Comparison of ENCODE assay signal across 1 cellular context in the genomic region with DNA sequence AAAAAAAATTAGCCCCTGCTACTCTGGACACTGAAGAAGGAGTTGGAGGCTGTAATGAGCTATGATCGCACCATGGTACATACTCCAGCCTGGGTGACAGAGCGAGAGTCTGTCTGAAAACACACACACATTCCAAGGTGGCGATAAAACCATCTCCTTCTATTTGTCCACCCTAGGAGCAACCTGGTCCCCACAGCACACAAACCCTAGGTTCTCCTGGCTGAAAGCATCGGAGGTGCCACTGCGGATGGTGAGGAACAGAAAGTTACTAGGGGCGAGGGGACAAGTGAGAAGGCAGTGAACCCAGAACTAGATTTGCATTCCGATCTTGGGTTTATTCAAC.
TF ChIP-seq lines count a peak whose summit lies in the region.

No MANE protein-coding gene starts in this region.

TF ChIP-seq in WTC11, 78 proteins besides CTCF, POLR2A, EP300 and RAD21:
- TF ChIP-seq, protein P1, sequence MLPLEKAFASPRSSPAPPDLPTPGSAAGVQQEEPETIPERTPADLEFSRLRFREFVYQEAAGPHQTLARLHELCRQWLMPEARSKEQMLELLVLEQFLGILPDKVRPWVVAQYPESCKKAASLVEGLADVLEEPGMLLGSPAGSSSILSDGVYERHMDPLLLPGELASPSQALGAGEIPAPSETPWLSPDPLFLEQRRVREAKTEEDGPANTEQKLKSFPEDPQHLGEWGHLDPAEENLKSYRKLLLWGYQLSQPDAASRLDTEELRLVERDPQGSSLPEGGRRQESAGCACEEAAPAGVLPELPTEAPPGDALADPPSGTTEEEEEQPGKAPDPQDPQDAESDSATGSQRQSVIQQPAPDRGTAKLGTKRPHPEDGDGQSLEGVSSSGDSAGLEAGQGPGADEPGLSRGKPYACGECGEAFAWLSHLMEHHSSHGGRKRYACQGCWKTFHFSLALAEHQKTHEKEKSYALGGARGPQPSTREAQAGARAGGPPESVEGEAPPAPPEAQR (CRISPR knock-in tag; IDR thresholded peaks at IDR 0.05): no peak
- TF ChIP-seq ZNF263 (CRISPR knock-in tag; IDR thresholded peaks at IDR 0.05; ENCODE audit: low read depth) (no peak), OVOL2 (CRISPR knock-in tag; IDR thresholded peaks at IDR 0.05; ENCODE audit: borderline replicate concordance) (no peak), ZNF396 (CRISPR knock-in tag; IDR thresholded peaks at IDR 0.05; ENCODE audit: borderline replicate concordance) (no peak)
- TF ChIP-seq, protein P2, sequence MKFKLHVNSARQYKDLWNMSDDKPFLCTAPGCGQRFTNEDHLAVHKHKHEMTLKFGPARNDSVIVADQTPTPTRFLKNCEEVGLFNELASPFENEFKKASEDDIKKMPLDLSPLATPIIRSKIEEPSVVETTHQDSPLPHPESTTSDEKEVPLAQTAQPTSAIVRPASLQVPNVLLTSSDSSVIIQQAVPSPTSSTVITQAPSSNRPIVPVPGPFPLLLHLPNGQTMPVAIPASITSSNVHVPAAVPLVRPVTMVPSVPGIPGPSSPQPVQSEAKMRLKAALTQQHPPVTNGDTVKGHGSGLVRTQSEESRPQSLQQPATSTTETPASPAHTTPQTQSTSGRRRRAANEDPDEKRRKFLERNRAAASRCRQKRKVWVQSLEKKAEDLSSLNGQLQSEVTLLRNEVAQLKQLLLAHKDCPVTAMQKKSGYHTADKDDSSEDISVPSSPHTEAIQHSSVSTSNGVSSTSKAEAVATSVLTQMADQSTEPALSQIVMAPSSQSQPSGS (CRISPR knock-in tag; IDR thresholded peaks at IDR 0.05; ENCODE audit: borderline replicate concordance, low read depth): no peak
- TF ChIP-seq, protein P3, sequence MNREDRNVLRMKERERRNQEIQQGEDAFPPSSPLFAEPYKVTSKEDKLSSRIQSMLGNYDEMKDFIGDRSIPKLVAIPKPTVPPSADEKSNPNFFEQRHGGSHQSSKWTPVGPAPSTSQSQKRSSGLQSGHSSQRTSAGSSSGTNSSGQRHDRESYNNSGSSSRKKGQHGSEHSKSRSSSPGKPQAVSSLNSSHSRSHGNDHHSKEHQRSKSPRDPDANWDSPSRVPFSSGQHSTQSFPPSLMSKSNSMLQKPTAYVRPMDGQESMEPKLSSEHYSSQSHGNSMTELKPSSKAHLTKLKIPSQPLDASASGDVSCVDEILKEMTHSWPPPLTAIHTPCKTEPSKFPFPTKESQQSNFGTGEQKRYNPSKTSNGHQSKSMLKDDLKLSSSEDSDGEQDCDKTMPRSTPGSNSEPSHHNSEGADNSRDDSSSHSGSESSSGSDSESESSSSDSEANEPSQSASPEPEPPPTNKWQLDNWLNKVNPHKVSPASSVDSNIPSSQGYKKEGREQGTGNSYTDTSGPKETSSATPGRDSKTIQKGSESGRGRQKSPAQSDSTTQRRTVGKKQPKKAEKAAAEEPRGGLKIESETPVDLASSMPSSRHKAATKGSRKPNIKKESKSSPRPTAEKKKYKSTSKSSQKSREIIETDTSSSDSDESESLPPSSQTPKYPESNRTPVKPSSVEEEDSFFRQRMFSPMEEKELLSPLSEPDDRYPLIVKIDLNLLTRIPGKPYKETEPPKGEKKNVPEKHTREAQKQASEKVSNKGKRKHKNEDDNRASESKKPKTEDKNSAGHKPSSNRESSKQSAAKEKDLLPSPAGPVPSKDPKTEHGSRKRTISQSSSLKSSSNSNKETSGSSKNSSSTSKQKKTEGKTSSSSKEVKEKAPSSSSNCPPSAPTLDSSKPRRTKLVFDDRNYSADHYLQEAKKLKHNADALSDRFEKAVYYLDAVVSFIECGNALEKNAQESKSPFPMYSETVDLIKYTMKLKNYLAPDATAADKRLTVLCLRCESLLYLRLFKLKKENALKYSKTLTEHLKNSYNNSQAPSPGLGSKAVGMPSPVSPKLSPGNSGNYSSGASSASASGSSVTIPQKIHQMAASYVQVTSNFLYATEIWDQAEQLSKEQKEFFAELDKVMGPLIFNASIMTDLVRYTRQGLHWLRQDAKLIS (CRISPR knock-in tag; IDR thresholded peaks at IDR 0.05; ENCODE audit: borderline replicate concordance): no peak
- TF ChIP-seq, protein P4, sequence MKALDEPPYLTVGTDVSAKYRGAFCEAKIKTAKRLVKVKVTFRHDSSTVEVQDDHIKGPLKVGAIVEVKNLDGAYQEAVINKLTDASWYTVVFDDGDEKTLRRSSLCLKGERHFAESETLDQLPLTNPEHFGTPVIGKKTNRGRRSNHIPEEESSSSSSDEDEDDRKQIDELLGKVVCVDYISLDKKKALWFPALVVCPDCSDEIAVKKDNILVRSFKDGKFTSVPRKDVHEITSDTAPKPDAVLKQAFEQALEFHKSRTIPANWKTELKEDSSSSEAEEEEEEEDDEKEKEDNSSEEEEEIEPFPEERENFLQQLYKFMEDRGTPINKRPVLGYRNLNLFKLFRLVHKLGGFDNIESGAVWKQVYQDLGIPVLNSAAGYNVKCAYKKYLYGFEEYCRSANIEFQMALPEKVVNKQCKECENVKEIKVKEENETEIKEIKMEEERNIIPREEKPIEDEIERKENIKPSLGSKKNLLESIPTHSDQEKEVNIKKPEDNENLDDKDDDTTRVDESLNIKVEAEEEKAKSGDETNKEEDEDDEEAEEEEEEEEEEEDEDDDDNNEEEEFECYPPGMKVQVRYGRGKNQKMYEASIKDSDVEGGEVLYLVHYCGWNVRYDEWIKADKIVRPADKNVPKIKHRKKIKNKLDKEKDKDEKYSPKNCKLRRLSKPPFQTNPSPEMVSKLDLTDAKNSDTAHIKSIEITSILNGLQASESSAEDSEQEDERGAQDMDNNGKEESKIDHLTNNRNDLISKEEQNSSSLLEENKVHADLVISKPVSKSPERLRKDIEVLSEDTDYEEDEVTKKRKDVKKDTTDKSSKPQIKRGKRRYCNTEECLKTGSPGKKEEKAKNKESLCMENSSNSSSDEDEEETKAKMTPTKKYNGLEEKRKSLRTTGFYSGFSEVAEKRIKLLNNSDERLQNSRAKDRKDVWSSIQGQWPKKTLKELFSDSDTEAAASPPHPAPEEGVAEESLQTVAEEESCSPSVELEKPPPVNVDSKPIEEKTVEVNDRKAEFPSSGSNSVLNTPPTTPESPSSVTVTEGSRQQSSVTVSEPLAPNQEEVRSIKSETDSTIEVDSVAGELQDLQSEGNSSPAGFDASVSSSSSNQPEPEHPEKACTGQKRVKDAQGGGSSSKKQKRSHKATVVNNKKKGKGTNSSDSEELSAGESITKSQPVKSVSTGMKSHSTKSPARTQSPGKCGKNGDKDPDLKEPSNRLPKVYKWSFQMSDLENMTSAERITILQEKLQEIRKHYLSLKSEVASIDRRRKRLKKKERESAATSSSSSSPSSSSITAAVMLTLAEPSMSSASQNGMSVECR (CRISPR knock-in tag; IDR thresholded peaks at IDR 0.05; ENCODE audit: borderline replicate concordance): no peak
- TF ChIP-seq, protein P5, sequence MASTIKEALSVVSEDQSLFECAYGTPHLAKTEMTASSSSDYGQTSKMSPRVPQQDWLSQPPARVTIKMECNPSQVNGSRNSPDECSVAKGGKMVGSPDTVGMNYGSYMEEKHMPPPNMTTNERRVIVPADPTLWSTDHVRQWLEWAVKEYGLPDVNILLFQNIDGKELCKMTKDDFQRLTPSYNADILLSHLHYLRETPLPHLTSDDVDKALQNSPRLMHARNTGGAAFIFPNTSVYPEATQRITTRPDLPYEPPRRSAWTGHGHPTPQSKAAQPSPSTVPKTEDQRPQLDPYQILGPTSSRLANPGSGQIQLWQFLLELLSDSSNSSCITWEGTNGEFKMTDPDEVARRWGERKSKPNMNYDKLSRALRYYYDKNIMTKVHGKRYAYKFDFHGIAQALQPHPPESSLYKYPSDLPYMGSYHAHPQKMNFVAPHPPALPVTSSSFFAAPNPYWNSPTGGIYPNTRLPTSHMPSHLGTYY (CRISPR knock-in tag; IDR thresholded peaks at IDR 0.05): no peak
- TF ChIP-seq, protein P6, sequence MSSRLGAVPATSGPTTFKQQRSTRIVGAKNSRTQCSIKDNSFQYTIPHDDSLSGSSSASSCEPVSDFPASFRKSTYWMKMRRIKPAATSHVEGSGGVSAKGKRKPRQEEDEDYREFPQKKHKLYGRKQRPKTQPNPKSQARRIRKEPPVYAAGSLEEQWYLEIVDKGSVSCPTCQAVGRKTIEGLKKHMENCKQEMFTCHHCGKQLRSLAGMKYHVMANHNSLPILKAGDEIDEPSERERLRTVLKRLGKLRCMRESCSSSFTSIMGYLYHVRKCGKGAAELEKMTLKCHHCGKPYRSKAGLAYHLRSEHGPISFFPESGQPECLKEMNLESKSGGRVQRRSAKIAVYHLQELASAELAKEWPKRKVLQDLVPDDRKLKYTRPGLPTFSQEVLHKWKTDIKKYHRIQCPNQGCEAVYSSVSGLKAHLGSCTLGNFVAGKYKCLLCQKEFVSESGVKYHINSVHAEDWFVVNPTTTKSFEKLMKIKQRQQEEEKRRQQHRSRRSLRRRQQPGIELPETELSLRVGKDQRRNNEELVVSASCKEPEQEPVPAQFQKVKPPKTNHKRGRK (CRISPR knock-in tag; IDR thresholded peaks at IDR 0.05; ENCODE audit: borderline replicate concordance): no peak
